ENCODE assay signal across 22 cellular contexts in the genomic region with DNA sequence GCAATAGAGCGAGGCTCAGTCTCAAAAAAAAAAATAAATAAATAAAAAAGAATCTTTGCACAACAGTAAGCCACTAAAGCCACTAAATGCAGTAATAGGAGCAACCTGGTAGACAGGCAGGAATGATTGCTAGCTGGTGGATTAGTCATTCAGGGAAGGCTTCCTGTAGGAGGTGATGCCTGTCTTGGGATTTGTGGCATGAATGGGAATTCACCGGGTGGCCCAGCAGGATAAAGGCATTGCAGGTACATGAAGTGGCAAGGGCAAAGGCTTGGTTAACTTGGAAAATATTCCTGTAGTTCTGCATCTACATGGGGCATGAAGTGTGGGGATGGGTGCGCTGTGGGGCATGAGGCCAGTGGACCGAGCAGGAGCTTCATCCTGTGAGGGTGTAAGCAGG.
A peak's percentile ranks its signal among the peaks of the same experiment; 100 is the strongest.
DNase-seq lines count a peak whose midpoint lies in the region; ATAC-seq and TF ChIP-seq lines count a peak whose summit lies in the region.
"Had no signal": no experiment of that assay in that cellular context is flagged by ENCODE, and none has a peak within 500 bp of the region (broad histone marks: within the 10 kb centered on the region; RNA-seq: fewer than 3 reads in every experiment).

No MANE protein-coding gene starts in this region.

- WGBS in mesendoderm (ENCODE audit: extremely low coverage, insufficient coverage, low lambda C conversion rate), result no CpG with 5 or more reads among the region's 4 CpGs

- H3K27ac ChIP-seq in mesendoderm (ENCODE audit: low read depth, low read length), result no peak overlapping the region
- H3K27ac ChIP-seq: RWPE1 had no signal

- peak; percentile 22 for DNase-seq in cardiac septum (ENCODE audit: low spot score)
- DNase-seq in left cardiac atrium, result no peak
- no peak for DNase-seq in WTC11 (ENCODE audit: low spot score)
- DNase-seq in mesendoderm, result peak; percentile 63
- no peak for DNase-seq in NCI-H2227 (lab: John Stamatoyannopoulos, UW; ENCODE audit: unreplicated experiment)
- no peak for DNase-seq in osteocyte (ENCODE audit: extremely low spot score, unreplicated experiment)
- DNase-seq: BE2C; CD4-positive, CD25-positive, alpha-beta regulatory T cell; DMS79 treated with DMSO at 0.1 percent for 48 hours; HFFc6; KBM-7; MM.1S; NCI-H1048; NCI-H1417 treated with DMSO at 0.1 percent for 48 hours; NCI-H187; NCI-H2227 treated with DMSO at 0.1 percent for 48 hours; NCI-H524; NCI-H774; NK-92 treated with Interleukin-12 subunit alpha and Interleukin-12 subunit beta, amount 100 ng/mL, for 24 hours; SIG-M5 had no signal

- no peak overlapping the region for H3K56ac ChIP-seq in mesendoderm (ENCODE audit: low read length)

- no peaks in the 10 kb centered on the region for H3K79me1 ChIP-seq in mesendoderm (ENCODE audit: low read length)

- H4K8ac ChIP-seq in mesendoderm (ENCODE audit: low read depth, low read length), result no peak overlapping the region

- ATAC-seq in left cardiac atrium, result no peak
- no peak for ATAC-seq in WTC11
- no peak for ATAC-seq in GM18909 (IDR thresholded peaks at IDR 0.05; ENCODE audit: poor library complexity, unreplicated experiment)

- H3K4me3 Mint-ChIP-seq in WTC11 (no peak overlapping the region), osteocyte (ENCODE audit: unreplicated experiment) (no peak overlapping the region)
- H3K4me3 Mint-ChIP-seq: CD4-positive, CD25-positive, alpha-beta regulatory T cell; HFFc6 had no signal

- peak overlapping the region; percentile 64; the same call in 1 of the 2 replicates for H3K27ac Mint-ChIP-seq in WTC11
- H3K27ac Mint-ChIP-seq in osteocyte (ENCODE audit: unreplicated experiment), result no peak overlapping the region
- H3K27ac Mint-ChIP-seq: HFFc6 had no signal

- no peak overlapping the region for H4K5ac ChIP-seq in mesendoderm (ENCODE audit: low read length)

- H3K4me1 Mint-ChIP-seq in WTC11, result peaks cover 43% of the 10 kb centered on the region
- H3K4me1 Mint-ChIP-seq in osteocyte (ENCODE audit: unreplicated experiment), result no peaks in the 10 kb centered on the region

- no peaks in the 10 kb centered on the region for H3K36me3 Mint-ChIP-seq in WTC11
- H3K36me3 Mint-ChIP-seq in osteocyte (ENCODE audit: unreplicated experiment), result no peaks in the 10 kb centered on the region

- no peak overlapping the region for H3K4me2 ChIP-seq in mesendoderm (ENCODE audit: low read length)

- POLR2A ChIA-PET in WTC11 (lab: Charles Lee), result no interaction called here

- H2AK5ac ChIP-seq in mesendoderm (ENCODE audit: low read length), result no peak overlapping the region

- H3K27me3 Mint-ChIP-seq in WTC11 (ENCODE audit: low read depth) (no peaks in the 10 kb centered on the region), osteocyte (ENCODE audit: unreplicated experiment) (peaks cover 12% of the 10 kb centered on the region)
- H3K27me3 Mint-ChIP-seq: CD4-positive, CD25-positive, alpha-beta regulatory T cell had no signal

- no peak overlapping the region for H3K18ac ChIP-seq in mesendoderm (ENCODE audit: low read length)

- CTCF ChIA-PET in WTC11 (lab: Charles Lee), result interaction anchor here (2.2 kb wide), 1 partner anchor 11 kb away, joined by 5 read pairs; no protein-coding TSS in a partner anchor

- H3K36me3 ChIP-seq in mesendoderm (ENCODE audit: control insufficient read depth, insufficient read depth, low read length), result no peaks in the 10 kb centered on the region
- H3K36me3 ChIP-seq: BE2C had no signal

- no peaks in the 10 kb centered on the region for H3K79me2 ChIP-seq in mesendoderm (ENCODE audit: control insufficient read depth, insufficient read depth, low read length)

- H3K9me3 Mint-ChIP-seq in WTC11 (no peaks in the 10 kb centered on the region), osteocyte (ENCODE audit: unreplicated experiment) (no peaks in the 10 kb centered on the region)
- H3K9me3 Mint-ChIP-seq: CD4-positive, CD25-positive, alpha-beta regulatory T cell; HFFc6 had no signal

- no peak overlapping the region for H3K23ac ChIP-seq in mesendoderm (ENCODE audit: low read length)

- H2BK15ac ChIP-seq in mesendoderm (replicated peaks; ENCODE audit: low read depth), result no peak overlapping the region

- H3K27me3 ChIP-seq in mesendoderm (ENCODE audit: insufficient read depth, low read length, poor library complexity), result no peaks in the 10 kb centered on the region
- H3K27me3 ChIP-seq: BE2C had no signal

- H3K9ac ChIP-seq in mesendoderm (ENCODE audit: low read length), result no peak overlapping the region

- H2BK5ac ChIP-seq in mesendoderm (ENCODE audit: low read length), result no peak overlapping the region

- peaks cover 20% of the 10 kb centered on the region for H3K4me1 ChIP-seq in mesendoderm (ENCODE audit: control insufficient read depth, low read depth, low read length)
- H3K4me1 ChIP-seq: BE2C had no signal

- H3K4ac ChIP-seq in mesendoderm (ENCODE audit: low read depth, low read length), result no peak overlapping the region

- H3K4me3 ChIP-seq in mesendoderm (ENCODE audit: low read length), result no peak overlapping the region

- TF ChIP-seq CTCF in WTC11 (IDR thresholded peaks at IDR 0.05), result no peak
- no peak for TF ChIP-seq CTCF in osteocyte (IDR thresholded peaks at IDR 0.05)

- intact Hi-C loops in cardiac septum (cut with DNase I) (no loop called here), left cardiac atrium (cut with DNase I) (no loop called here)

- H2BK120ac ChIP-seq in mesendoderm (ENCODE audit: low read depth, low read length), result no peak overlapping the region

TF ChIP-seq in WTC11, 78 proteins besides CTCF, POLR2A, EP300 and RAD21 (continues in another document):
- TF ChIP-seq SMAD3 (CRISPR knock-in tag; IDR thresholded peaks at IDR 0.05; ENCODE audit: borderline replicate concordance), result no peak
- TF ChIP-seq, protein P1, sequence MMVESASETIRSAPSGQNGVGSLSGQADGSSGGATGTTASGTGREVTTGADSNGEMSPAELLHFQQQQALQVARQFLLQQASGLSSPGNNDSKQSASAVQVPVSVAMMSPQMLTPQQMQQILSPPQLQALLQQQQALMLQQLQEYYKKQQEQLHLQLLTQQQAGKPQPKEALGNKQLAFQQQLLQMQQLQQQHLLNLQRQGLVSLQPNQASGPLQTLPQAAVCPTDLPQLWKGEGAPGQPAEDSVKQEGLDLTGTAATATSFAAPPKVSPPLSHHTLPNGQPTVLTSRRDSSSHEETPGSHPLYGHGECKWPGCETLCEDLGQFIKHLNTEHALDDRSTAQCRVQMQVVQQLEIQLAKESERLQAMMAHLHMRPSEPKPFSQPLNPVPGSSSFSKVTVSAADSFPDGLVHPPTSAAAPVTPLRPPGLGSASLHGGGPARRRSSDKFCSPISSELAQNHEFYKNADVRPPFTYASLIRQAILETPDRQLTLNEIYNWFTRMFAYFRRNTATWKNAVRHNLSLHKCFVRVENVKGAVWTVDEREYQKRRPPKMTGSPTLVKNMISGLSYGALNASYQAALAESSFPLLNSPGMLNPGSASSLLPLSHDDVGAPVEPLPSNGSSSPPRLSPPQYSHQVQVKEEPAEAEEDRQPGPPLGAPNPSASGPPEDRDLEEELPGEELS (CRISPR knock-in tag; IDR thresholded peaks at IDR 0.05), result no peak
- TF ChIP-seq, protein P2, sequence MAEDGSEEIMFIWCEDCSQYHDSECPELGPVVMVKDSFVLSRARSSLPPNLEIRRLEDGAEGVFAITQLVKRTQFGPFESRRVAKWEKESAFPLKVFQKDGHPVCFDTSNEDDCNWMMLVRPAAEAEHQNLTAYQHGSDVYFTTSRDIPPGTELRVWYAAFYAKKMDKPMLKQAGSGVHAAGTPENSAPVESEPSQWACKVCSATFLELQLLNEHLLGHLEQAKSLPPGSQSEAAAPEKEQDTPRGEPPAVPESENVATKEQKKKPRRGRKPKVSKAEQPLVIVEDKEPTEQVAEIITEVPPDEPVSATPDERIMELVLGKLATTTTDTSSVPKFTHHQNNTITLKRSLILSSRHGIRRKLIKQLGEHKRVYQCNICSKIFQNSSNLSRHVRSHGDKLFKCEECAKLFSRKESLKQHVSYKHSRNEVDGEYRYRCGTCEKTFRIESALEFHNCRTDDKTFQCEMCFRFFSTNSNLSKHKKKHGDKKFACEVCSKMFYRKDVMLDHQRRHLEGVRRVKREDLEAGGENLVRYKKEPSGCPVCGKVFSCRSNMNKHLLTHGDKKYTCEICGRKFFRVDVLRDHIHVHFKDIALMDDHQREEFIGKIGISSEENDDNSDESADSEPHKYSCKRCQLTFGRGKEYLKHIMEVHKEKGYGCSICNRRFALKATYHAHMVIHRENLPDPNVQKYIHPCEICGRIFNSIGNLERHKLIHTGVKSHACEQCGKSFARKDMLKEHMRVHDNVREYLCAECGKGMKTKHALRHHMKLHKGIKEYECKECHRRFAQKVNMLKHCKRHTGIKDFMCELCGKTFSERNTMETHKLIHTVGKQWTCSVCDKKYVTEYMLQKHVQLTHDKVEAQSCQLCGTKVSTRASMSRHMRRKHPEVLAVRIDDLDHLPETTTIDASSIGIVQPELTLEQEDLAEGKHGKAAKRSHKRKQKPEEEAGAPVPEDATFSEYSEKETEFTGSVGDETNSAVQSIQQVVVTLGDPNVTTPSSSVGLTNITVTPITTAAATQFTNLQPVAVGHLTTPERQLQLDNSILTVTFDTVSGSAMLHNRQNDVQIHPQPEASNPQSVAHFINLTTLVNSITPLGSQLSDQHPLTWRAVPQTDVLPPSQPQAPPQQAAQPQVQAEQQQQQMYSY (CRISPR knock-in tag; IDR thresholded peaks at IDR 0.05), result no peak
- TF ChIP-seq, protein P3, sequence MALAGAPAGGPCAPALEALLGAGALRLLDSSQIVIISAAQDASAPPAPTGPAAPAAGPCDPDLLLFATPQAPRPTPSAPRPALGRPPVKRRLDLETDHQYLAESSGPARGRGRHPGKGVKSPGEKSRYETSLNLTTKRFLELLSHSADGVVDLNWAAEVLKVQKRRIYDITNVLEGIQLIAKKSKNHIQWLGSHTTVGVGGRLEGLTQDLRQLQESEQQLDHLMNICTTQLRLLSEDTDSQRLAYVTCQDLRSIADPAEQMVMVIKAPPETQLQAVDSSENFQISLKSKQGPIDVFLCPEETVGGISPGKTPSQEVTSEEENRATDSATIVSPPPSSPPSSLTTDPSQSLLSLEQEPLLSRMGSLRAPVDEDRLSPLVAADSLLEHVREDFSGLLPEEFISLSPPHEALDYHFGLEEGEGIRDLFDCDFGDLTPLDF (CRISPR knock-in tag; IDR thresholded peaks at IDR 0.05), result no peak

Comparison
In these comparisons a context has a peak if more than half of its experiments do, and no peak if none do; other contexts are left out.
1. DNase-seq: peak in cardiac septum (single experiment) and mesendoderm (single experiment); none in left cardiac atrium (single experiment), WTC11 (single experiment), NCI-H2227 (single experiment) and osteocyte (single experiment).